1 cellular context compared by ENCODE assay signal in genomic region chr22:29030618-29031235, GRCh38.
TF ChIP-seq lines count a peak whose summit lies in the region.

No MANE protein-coding gene starts in this region.

TF ChIP-seq in HepG2, 621 proteins besides CTCF, POLR2A, EP300 and RAD21 (continued from another document and continues in another):
- TF ChIP-seq, protein P1, sequence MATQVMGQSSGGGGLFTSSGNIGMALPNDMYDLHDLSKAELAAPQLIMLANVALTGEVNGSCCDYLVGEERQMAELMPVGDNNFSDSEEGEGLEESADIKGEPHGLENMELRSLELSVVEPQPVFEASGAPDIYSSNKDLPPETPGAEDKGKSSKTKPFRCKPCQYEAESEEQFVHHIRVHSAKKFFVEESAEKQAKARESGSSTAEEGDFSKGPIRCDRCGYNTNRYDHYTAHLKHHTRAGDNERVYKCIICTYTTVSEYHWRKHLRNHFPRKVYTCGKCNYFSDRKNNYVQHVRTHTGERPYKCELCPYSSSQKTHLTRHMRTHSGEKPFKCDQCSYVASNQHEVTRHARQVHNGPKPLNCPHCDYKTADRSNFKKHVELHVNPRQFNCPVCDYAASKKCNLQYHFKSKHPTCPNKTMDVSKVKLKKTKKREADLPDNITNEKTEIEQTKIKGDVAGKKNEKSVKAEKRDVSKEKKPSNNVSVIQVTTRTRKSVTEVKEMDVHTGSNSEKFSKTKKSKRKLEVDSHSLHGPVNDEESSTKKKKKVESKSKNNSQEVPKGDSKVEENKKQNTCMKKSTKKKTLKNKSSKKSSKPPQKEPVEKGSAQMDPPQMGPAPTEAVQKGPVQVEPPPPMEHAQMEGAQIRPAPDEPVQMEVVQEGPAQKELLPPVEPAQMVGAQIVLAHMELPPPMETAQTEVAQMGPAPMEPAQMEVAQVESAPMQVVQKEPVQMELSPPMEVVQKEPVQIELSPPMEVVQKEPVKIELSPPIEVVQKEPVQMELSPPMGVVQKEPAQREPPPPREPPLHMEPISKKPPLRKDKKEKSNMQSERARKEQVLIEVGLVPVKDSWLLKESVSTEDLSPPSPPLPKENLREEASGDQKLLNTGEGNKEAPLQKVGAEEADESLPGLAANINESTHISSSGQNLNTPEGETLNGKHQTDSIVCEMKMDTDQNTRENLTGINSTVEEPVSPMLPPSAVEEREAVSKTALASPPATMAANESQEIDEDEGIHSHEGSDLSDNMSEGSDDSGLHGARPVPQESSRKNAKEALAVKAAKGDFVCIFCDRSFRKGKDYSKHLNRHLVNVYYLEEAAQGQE (IDR thresholded peaks at IDR 0.05; ENCODE audit: borderline replicate concordance in 1 of 2, low read depth in 1 of 2, low read length in 2 of 2) = peak in 1 of 2 experiments; percentile 63; a peak in 1 of 4 replicates
- TF ChIP-seq ZNF446 (CRISPR knock-in tag; IDR thresholded peaks at IDR 0.05) (no peak), SMARCE1 (IDR thresholded peaks at IDR 0.05; ENCODE audit: borderline replicate concordance) (no peak), AHR (CRISPR knock-in tag; IDR thresholded peaks at IDR 0.05) (0 out of 2 replicates have a peak, but pooled peaks have one; percentile 60), ZNF317 (CRISPR knock-in tag; IDR thresholded peaks at IDR 0.05) (peak; percentile 34; the same call in 1 of the 2 replicates), KDM2A (CRISPR knock-in tag; IDR thresholded peaks at IDR 0.05; ENCODE audit: borderline replicate concordance, low read depth) (peak; percentile 68; the same call in 1 of the 2 replicates), NR1H2 (CRISPR knock-in tag; IDR thresholded peaks at IDR 0.05; ENCODE audit: borderline replicate concordance, low read depth) (no peak), RBM39 (IDR thresholded peaks at IDR 0.05; ENCODE audit: low read depth, low read length, poor library complexity, severe bottlenecking) (no peak), ZNF138 (CRISPR knock-in tag; IDR thresholded peaks at IDR 0.05; ENCODE audit: low read depth) (no peak), ZNF776 (CRISPR knock-in tag; IDR thresholded peaks at IDR 0.05) (no peak), KDM4B (CRISPR knock-in tag; IDR thresholded peaks at IDR 0.05) (peak; percentile 97), LBX2 (CRISPR knock-in tag; IDR thresholded peaks at IDR 0.05; ENCODE audit: borderline replicate concordance) (no peak), NR2F1 (CRISPR knock-in tag; IDR thresholded peaks at IDR 0.05) (peak; percentile 63 to 79), ZFP1 (CRISPR knock-in tag; IDR thresholded peaks at IDR 0.05) (no peak), STAT5B (CRISPR knock-in tag; IDR thresholded peaks at IDR 0.05) (no peak), ELF4 (CRISPR knock-in tag; IDR thresholded peaks at IDR 0.05; ENCODE audit: borderline replicate concordance) (no peak), ZNF570 (CRISPR knock-in tag; IDR thresholded peaks at IDR 0.05; ENCODE audit: borderline replicate concordance) (no peak), ARID4A (CRISPR knock-in tag; IDR thresholded peaks at IDR 0.05; ENCODE audit: borderline replicate concordance) (peak; percentile 68; the same call in 1 of the 2 replicates), REL (CRISPR knock-in tag; conservative IDR thresholded peaks at IDR 0.05) (no peak), ZZZ3 (CRISPR knock-in tag; IDR thresholded peaks at IDR 0.05; ENCODE audit: borderline replicate concordance) (no peak), ZHX1 (CRISPR knock-in tag; IDR thresholded peaks at IDR 0.05; ENCODE audit: low read depth) (no peak), ARHGAP35 (CRISPR knock-in tag; IDR thresholded peaks at IDR 0.05; ENCODE audit: borderline replicate concordance) (no peak), RNF2 (conservative IDR thresholded peaks at IDR 0.05; ENCODE audit: low read depth) (no peak), SCMH1 (CRISPR knock-in tag; IDR thresholded peaks at IDR 0.05; ENCODE audit: borderline replicate concordance) (no peak), RFX3 (CRISPR knock-in tag; IDR thresholded peaks at IDR 0.05) (no peak), PBX3 (CRISPR knock-in tag; IDR thresholded peaks at IDR 0.05; ENCODE audit: borderline replicate concordance) (no peak), ZBTB8A (CRISPR knock-in tag; IDR thresholded peaks at IDR 0.05; ENCODE audit: borderline replicate concordance, low read depth) (no peak), NCOA1 (CRISPR knock-in tag; IDR thresholded peaks at IDR 0.05) (no peak), POGZ (CRISPR knock-in tag; IDR thresholded peaks at IDR 0.05) (peak; percentile 78)
- TF ChIP-seq, protein P2, sequence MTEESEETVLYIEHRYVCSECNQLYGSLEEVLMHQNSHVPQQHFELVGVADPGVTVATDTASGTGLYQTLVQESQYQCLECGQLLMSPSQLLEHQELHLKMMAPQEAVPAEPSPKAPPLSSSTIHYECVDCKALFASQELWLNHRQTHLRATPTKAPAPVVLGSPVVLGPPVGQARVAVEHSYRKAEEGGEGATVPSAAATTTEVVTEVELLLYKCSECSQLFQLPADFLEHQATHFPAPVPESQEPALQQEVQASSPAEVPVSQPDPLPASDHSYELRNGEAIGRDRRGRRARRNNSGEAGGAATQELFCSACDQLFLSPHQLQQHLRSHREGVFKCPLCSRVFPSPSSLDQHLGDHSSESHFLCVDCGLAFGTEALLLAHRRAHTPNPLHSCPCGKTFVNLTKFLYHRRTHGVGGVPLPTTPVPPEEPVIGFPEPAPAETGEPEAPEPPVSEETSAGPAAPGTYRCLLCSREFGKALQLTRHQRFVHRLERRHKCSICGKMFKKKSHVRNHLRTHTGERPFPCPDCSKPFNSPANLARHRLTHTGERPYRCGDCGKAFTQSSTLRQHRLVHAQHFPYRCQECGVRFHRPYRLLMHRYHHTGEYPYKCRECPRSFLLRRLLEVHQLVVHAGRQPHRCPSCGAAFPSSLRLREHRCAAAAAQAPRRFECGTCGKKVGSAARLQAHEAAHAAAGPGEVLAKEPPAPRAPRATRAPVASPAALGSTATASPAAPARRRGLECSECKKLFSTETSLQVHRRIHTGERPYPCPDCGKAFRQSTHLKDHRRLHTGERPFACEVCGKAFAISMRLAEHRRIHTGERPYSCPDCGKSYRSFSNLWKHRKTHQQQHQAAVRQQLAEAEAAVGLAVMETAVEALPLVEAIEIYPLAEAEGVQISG (CRISPR knock-in tag; IDR thresholded peaks at IDR 0.05) = peak; percentile 83
- TF ChIP-seq, protein P3, sequence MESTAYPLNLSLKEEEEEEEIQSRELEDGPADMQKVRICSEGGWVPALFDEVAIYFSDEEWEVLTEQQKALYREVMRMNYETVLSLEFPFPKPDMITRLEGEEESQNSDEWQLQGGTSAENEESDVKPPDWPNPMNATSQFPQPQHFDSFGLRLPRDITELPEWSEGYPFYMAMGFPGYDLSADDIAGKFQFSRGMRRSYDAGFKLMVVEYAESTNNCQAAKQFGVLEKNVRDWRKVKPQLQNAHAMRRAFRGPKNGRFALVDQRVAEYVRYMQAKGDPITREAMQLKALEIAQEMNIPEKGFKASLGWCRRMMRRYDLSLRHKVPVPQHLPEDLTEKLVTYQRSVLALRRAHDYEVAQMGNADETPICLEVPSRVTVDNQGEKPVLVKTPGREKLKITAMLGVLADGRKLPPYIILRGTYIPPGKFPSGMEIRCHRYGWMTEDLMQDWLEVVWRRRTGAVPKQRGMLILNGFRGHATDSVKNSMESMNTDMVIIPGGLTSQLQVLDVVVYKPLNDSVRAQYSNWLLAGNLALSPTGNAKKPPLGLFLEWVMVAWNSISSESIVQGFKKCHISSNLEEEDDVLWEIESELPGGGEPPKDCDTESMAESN (CRISPR knock-in tag; conservative IDR thresholded peaks at IDR 0.05) = peak; percentile 83; the same call in 1 of the 2 replicates
- TF ChIP-seq, protein P4, sequence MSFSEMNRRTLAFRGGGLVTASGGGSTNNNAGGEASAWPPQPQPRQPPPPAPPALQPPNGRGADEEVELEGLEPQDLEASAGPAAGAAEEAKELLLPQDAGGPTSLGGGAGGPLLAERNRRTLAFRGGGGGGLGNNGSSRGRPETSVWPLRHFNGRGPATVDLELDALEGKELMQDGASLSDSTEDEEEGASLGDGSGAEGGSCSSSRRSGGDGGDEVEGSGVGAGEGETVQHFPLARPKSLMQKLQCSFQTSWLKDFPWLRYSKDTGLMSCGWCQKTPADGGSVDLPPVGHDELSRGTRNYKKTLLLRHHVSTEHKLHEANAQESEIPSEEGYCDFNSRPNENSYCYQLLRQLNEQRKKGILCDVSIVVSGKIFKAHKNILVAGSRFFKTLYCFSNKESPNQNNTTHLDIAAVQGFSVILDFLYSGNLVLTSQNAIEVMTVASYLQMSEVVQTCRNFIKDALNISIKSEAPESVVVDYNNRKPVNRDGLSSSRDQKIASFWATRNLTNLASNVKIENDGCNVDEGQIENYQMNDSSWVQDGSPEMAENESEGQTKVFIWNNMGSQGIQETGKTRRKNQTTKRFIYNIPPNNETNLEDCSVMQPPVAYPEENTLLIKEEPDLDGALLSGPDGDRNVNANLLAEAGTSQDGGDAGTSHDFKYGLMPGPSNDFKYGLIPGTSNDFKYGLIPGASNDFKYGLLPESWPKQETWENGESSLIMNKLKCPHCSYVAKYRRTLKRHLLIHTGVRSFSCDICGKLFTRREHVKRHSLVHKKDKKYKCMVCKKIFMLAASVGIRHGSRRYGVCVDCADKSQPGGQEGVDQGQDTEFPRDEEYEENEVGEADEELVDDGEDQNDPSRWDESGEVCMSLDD (CRISPR knock-in tag; IDR thresholded peaks at IDR 0.05; ENCODE audit: borderline replicate concordance) = peak; percentile 68; the same call in 1 of the 2 replicates
- TF ChIP-seq, protein P5, sequence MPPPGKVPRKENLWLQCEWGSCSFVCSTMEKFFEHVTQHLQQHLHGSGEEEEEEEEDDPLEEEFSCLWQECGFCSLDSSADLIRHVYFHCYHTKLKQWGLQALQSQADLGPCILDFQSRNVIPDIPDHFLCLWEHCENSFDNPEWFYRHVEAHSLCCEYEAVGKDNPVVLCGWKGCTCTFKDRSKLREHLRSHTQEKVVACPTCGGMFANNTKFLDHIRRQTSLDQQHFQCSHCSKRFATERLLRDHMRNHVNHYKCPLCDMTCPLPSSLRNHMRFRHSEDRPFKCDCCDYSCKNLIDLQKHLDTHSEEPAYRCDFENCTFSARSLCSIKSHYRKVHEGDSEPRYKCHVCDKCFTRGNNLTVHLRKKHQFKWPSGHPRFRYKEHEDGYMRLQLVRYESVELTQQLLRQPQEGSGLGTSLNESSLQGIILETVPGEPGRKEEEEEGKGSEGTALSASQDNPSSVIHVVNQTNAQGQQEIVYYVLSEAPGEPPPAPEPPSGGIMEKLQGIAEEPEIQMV (CRISPR knock-in tag; IDR thresholded peaks at IDR 0.05; ENCODE audit: low read depth) = no peak
